In the genomic region with DNA sequence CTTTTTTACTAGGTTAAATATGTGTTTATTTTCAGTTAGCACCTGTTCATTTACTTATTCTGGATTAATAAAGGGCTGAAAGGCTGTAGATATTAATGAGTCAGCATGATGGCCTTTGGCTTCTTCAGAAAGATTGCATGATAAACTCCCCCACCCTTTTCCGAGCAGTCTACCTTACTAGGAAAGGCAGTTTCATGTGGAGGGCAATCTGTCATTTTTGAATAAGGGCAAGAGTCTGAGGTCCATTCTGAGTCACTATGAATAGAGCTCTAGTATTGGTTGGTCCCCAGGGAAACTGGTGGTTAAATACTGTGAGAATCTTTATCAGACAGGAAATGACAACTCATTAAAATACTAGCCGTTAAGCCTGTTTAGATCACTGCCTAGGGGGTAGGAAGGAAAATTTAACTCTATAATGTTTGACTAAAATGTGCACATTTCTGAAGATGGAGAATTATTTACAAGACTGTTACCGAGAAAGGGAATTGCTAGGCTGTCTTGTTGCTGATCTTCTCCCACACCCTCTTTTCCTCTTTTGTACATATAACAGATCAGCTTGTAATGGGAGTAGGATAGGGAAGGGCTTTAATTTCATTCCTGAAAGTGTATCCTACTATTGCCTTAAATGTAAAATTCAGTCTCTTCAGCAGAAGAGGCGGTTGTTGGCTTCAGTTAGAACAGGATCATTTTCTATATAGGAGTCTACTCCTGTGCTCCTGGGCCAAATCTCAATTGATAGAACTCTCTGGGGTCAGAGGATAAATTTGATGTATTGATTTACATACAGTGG, we compare ENCODE assay signal across 8 cellular contexts.
A peak's percentile ranks its signal among the peaks of the same experiment; 100 is the strongest.
DNase-seq lines count a peak whose midpoint lies in the region; ATAC-seq, FAIRE-seq and TF ChIP-seq lines count a peak whose summit lies in the region.

No MANE protein-coding gene starts in this region.

- H3K27me3 ChIP-seq in bronchial epithelial cell (ENCODE audit: control insufficient read depth, insufficient read depth, low read length) (no peaks in the 10 kb centered on the region), lung (ENCODE audit: control insufficient read depth, insufficient read depth) (no peaks in the 10 kb centered on the region), aorta (ENCODE audit: control insufficient read depth in 1 of 2, insufficient read depth in 2 of 2, low read length in 1 of 2) (no peaks in the 10 kb centered on the region)

- H3K27ac ChIP-seq in lung (ENCODE audit: low read depth in 1 of 2, low read length in 1 of 2) (peak overlapping the region in 1 of 2 donors; percentile 82), aorta (ENCODE audit: low read depth in 1 of 2, low read length in 2 of 2) (peak overlapping the region in 1 of 2 donors; percentile 80)

- intact Hi-C loops in aorta (cut with DNase I) = loop anchor here (5.0 kb wide), 1 partner anchor 42 kb away; no protein-coding TSS in a partner anchor

- DNase-seq in NCI-H82 (lab: John Stamatoyannopoulos, UW) (peak; percentile 37), NCI-H82 treated with DMSO at 0.1 percent for 48 hours (lab: John Stamatoyannopoulos, UW; ENCODE audit: unreplicated experiment) (no peak), HTR-8/SVneo (ENCODE audit: insufficient read length, low spot score) (peak; percentile 95), OCI-M1 (lab: John Stamatoyannopoulos, UW) (peak; percentile 98), bronchial epithelial cell (ENCODE audit: low read depth) (peak; percentile 100), lung (ENCODE audit: low spot score) (no peak), aorta (no peak)

- H3K4me1 ChIP-seq in lung (ENCODE audit: control insufficient read depth in 2 of 2, insufficient read depth in 2 of 2, low read length in 2 of 2) (peaks cover 3 to 25% of the 10 kb centered on the region in 2 donors), aorta (ENCODE audit: control insufficient read depth in 1 of 2, insufficient read depth in 2 of 2, low read length in 2 of 2) (peaks cover 4 to 5% of the 10 kb centered on the region in 2 donors)

- 9 to 17% methylated on average over 4 of the region's 4 CpGs for WGBS in lung, 2 donors
- WGBS in aorta, 2 donors = 11% methylated on average over 4 of the region's 4 CpGs

- peak; percentile 56 for ATAC-seq in GM21528 (IDR thresholded peaks at IDR 0.05; ENCODE audit: low FRiP score, unreplicated experiment)
- ATAC-seq in lung (ENCODE audit: insufficient read depth, low FRiP score) = peak; percentile 90
- peak; percentile 70 for ATAC-seq in aorta (ENCODE audit: low FRiP score)

- no peak for TF ChIP-seq CTCF in bronchial epithelial cell (IDR thresholded peaks at IDR 0.05; ENCODE audit: insufficient read depth, low read length, severe bottlenecking)
- no peak for TF ChIP-seq CTCF in lung (IDR thresholded peaks at IDR 0.05; ENCODE audit: control extremely low read depth, extremely low read depth)

- H3K9me3 ChIP-seq in lung (ENCODE audit: control insufficient read depth in 2 of 2, insufficient read depth in 1 of 2, low read length in 1 of 2) (no peaks in the 10 kb centered on the region), aorta (ENCODE audit: control insufficient read depth, low read length) (no peaks in the 10 kb centered on the region)

- H3K36me3 ChIP-seq in bronchial epithelial cell (ENCODE audit: control insufficient read depth, insufficient read depth, low read length) = no peaks in the 10 kb centered on the region
- no peaks in the 10 kb centered on the region for H3K36me3 ChIP-seq in lung (ENCODE audit: control insufficient read depth in 2 of 2, insufficient read depth in 2 of 2, low read length in 2 of 2)
- no peaks in the 10 kb centered on the region for H3K36me3 ChIP-seq in aorta (ENCODE audit: control insufficient read depth in 1 of 2, insufficient read depth in 2 of 2, low read length in 1 of 2)

- FAIRE-seq in HTR-8/SVneo (lab: Jason Lieb, UNC) (peak; percentile 89), bronchial epithelial cell (lab: Jason Lieb, UNC) (no peak)

- H3K4me3 ChIP-seq in bronchial epithelial cell (ENCODE audit: low read depth, low read length) (no peak overlapping the region), lung (no peak overlapping the region), aorta (ENCODE audit: low read length in 2 of 2) (no peak overlapping the region)

Comparison
In these comparisons a context has a peak if more than half of its experiments do, and no peak if none do; other contexts are left out.
1. DNase-seq: peak in NCI-H82 (single experiment), HTR-8/SVneo (single experiment), OCI-M1 (single experiment) and bronchial epithelial cell (single experiment); none in NCI-H82 treated with DMSO at 0.1 percent for 48 hours (single experiment), lung (single experiment) and aorta (0 of 2).
2. Peak in every context shown above with its lines, with median percentiles within 50 percentile points of each other: ATAC-seq.